In the genomic region with DNA sequence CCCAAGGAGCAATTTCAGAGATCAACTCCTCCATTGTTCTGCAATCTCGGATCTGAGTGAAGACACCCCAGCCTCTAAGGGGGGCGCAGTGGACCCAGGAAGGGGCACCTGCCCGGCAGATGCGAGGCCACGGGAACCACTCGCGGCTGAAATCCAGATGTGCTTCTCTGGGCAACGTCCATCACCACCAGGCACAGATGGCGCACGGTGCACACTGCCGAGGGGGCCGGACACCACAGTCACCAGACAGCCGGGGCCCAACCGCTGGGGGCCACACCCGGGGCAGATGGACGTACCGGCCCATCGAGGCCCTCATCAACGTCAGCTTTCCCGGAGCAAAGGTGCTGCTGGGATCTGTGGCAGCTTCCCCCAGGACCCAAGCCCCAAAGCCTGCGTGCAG, we compare ENCODE assay signal across 27 cellular contexts. TPM values are rescaled to one million over a fixed set of nuclear protein-coding genes. Genes with fewer than 3 reads are reported as not detected.
DNase-seq lines count a peak whose midpoint lies in the region; ATAC-seq, FAIRE-seq and TF ChIP-seq lines count a peak whose summit lies in the region.
"Had no signal": no experiment of that assay in that cellular context is flagged by ENCODE, and none has a peak within 500 bp of the region (broad histone marks: within the 10 kb centered on the region; RNA-seq: fewer than 3 reads in every experiment).

No MANE protein-coding gene starts in this region.

- peaks cover 0 to 57% (median 0%) of the 10 kb centered on the region in 11 experiments; a peak in 7 of 22 replicates for H4K20me1 ChIP-seq in BLaER1 treated with 17β-estradiol and CSF1 and Interleukin-3, amounts not matched to agents 10 nM and 100 nM
- H4K20me1 ChIP-seq in H1 (replicated peaks in 1 of 2; ENCODE audit: control insufficient read depth in 1 of 2, insufficient read depth in 2 of 2, low read length in 2 of 2): peaks cover 0 to 1% of the 10 kb centered on the region in 2 experiments

- no peak overlapping the region; a peak in 1 of 20 replicates for H3K4me3 ChIP-seq in BLaER1 treated with 17β-estradiol and CSF1 and Interleukin-3, amounts not matched to agents 10 nM and 100 nM
- no peak overlapping the region for H3K4me3 ChIP-seq in H1 (ENCODE audit: extremely low read depth in 1 of 4, insufficient read depth in 2 of 4, low read depth in 3 of 4, low read length in 4 of 4)
- H3K4me3 ChIP-seq: GM12878 had no signal

- no peaks in the 10 kb centered on the region for H3K36me3 ChIP-seq in BLaER1 treated with 17β-estradiol and CSF1 and Interleukin-3, amounts not matched to agents 10 nM and 100 nM
- H3K36me3 ChIP-seq in H1 (ENCODE audit: control insufficient read depth in 2 of 4, insufficient read depth in 4 of 4, low read length in 3 of 4): no peaks in the 10 kb centered on the region
- H3K36me3 ChIP-seq: BE2C had no signal

- no peak overlapping the region for H2BK20ac ChIP-seq in H1 (ENCODE audit: low read length)

- TF ChIP-seq RAD21 in H1 (IDR thresholded peaks at IDR 0.05 in 1 of 2, conservative IDR thresholded peaks at IDR 0.05 in 1 of 2; ENCODE audit: low read depth in 2 of 2, low read length in 2 of 2): no peak

- no peak overlapping the region for H3K14ac ChIP-seq in H1 (ENCODE audit: insufficient read length)

- H3K23ac ChIP-seq in H1 (ENCODE audit: insufficient read length): no peak overlapping the region

- no peak overlapping the region for H3K18ac ChIP-seq in H1 (ENCODE audit: extremely low read depth, low read length)

- H3K4me2 ChIP-seq in BLaER1 treated with 17β-estradiol and CSF1 and Interleukin-3, amounts not matched to agents 10 nM and 100 nM: peak overlapping the region in 9 of 11 experiments; percentile 37 to 91 (median 84); a peak in 18 of 22 replicates
- no peak overlapping the region for H3K4me2 ChIP-seq in H1 (ENCODE audit: insufficient read depth in 1 of 2, low read depth in 2 of 2, low read length in 2 of 2)

- POLR2A ChIA-PET in H1 (lab: Charles Lee; ENCODE audit: partially characterized antibody): no interaction called here

- TF ChIP-seq EP300 in H1 (IDR thresholded peaks at IDR 0.05; ENCODE audit: borderline replicate concordance in 1 of 2, low read depth in 2 of 2, low read length in 2 of 2): no peak

- no peak overlapping the region; the same call in 1 of the 2 replicates for H2BK5ac ChIP-seq in H1 (ENCODE audit: low read depth, low read length)

- peaks cover 6% of the 10 kb centered on the region; the same call in 1 of the 2 replicates for H3K23me2 ChIP-seq in H1 (ENCODE audit: low read depth, low read length)

- H3K79me1 ChIP-seq in H1 (ENCODE audit: low read depth, low read length): no peaks in the 10 kb centered on the region

- WGBS in H1 (ENCODE audit: extremely low coverage in 1 of 2, insufficient coverage in 1 of 2, insufficient read length in 1 of 2, insufficient replicate concordance in 2 of 2, low coverage in 1 of 2, low lambda C conversion rate in 2 of 2, missing lambda C conversion rate in 1 of 2), 2 experiments: 92% methylated on average over 19 of the region's 21 CpGs; no CpG with 5 or more reads in 1 of the 2 experiments

- H4K8ac ChIP-seq in H1 (ENCODE audit: extremely low read depth, insufficient read depth, low read length): no peak overlapping the region; the same call in 1 of the 2 replicates

- peak overlapping the region in 4 of 11 experiments; percentile 10 to 52 (median 19); a peak in 4 of 22 replicates for H3K9ac ChIP-seq in BLaER1 treated with 17β-estradiol and CSF1 and Interleukin-3, amounts not matched to agents 10 nM and 100 nM
- H3K9ac ChIP-seq in H1 (replicated peaks in 1 of 4; ENCODE audit: extremely low read depth in 1 of 4, low read depth in 3 of 4, low read length in 3 of 4): no peak overlapping the region

- H4K91ac ChIP-seq in H1 (replicated peaks; ENCODE audit: insufficient read length, low read length): peak overlapping the region; percentile 73

- H2BK120ac ChIP-seq in H1 (replicated peaks; ENCODE audit: low read depth, low read length): no peak overlapping the region

- no peak for DNase-seq in H1 (ENCODE audit: low read depth in 1 of 2, low spot score in 2 of 2)
- no peak for DNase-seq in NCI-H82 treated with DMSO at 0.1 percent for 48 hours (lab: John Stamatoyannopoulos, UW; ENCODE audit: unreplicated experiment)
- no peak for DNase-seq in NCI-H146 treated with DMSO at 0.1 percent for 48 hours (lab: John Stamatoyannopoulos, UW; ENCODE audit: unreplicated experiment)
- DNase-seq: 8988T; ACHN; BE2C; C1 segment of cervical spinal cord; CD4-positive, alpha-beta memory T cell; CD4-positive, CD25-positive, alpha-beta regulatory T cell; CD8-positive, alpha-beta memory T cell; COR-L47; DMS 273 treated with DMSO at 0.1 percent for 48 hours; DMS153; DMS53; DMS79; DND-41; GDM1 had no signal

- peaks cover 15 to 52% (median 45%) of the 10 kb centered on the region in 10 experiments for H3K4me1 ChIP-seq in BLaER1 treated with 17β-estradiol and CSF1 and Interleukin-3, amounts not matched to agents 10 nM and 100 nM
- H3K4me1 ChIP-seq in H1 (replicated peaks in 1 of 4; ENCODE audit: control insufficient read depth in 3 of 4, insufficient read depth in 4 of 4, low read length in 3 of 4): peaks cover 0 to 6% (median 0%) of the 10 kb centered on the region in 4 experiments; a peak in 3 of 7 replicates
- H3K4me1 ChIP-seq: BE2C had no signal

- TF ChIP-seq POLR2A in H1 (IDR thresholded peaks at IDR 0.05; ENCODE audit: control extremely low read depth in 1 of 2, low read depth in 2 of 2, low read length in 2 of 2): no peak

- no peak for TF ChIP-seq CTCF in H1 (IDR thresholded peaks at IDR 0.05; ENCODE audit: control extremely low read depth in 1 of 3, insufficient read depth in 1 of 3, low read depth in 1 of 3, low read length in 3 of 3)

- H4K5ac ChIP-seq in H1 (ENCODE audit: insufficient read length, low read depth, low read length): no peak overlapping the region

- no peak for ATAC-seq in GM21529 (IDR thresholded peaks at IDR 0.05; ENCODE audit: unreplicated experiment)
- ATAC-seq: GM12878 had no signal

- no peak overlapping the region for H2AFZ ChIP-seq in H1 (ENCODE audit: low read length)

- H2BK12ac ChIP-seq in H1 (ENCODE audit: low read depth, low read length): no peak overlapping the region

- H3K56ac ChIP-seq in H1 (replicated peaks; ENCODE audit: insufficient read length, low read depth, low read length): no peak overlapping the region

- peaks cover 0 to 23% (median 0%) of the 10 kb centered on the region in 11 experiments; a peak in 4 of 22 replicates for H3K27me3 ChIP-seq in BLaER1 treated with 17β-estradiol and CSF1 and Interleukin-3, amounts not matched to agents 10 nM and 100 nM
- no peaks in the 10 kb centered on the region for H3K27me3 ChIP-seq in H1 (replicated peaks in 1 of 4; ENCODE audit: control insufficient read depth in 3 of 4, extremely low read depth in 1 of 4, insufficient read depth in 3 of 4, low read length in 3 of 4)
- H3K27me3 ChIP-seq: BE2C had no signal

- no peaks in the 10 kb centered on the region for H3K79me2 ChIP-seq in H1 (ENCODE audit: control insufficient read depth in 1 of 2, insufficient read depth in 2 of 2, low read length in 2 of 2)

- H2BK15ac ChIP-seq in H1 (ENCODE audit: low read length): no peak overlapping the region

- CTCF ChIA-PET in H1 (lab: Charles Lee; ENCODE audit: partially characterized antibody): interaction anchor here (0.8 to 1.4 kb wide), 2 partner anchors 10 to 166 kb away, joined by 3 to 4 read pairs; no protein-coding TSS in a partner anchor

- H2AK5ac ChIP-seq in H1 (ENCODE audit: low read depth, low read length): no peak overlapping the region

- H3K9me3 ChIP-seq in BLaER1 treated with 17β-estradiol and CSF1 and Interleukin-3, amounts not matched to agents 10 nM and 100 nM (replicated peaks in 1 of 11): peaks cover 0 to 7% (median 0%) of the 10 kb centered on the region in 11 experiments; a peak in 1 of 22 replicates
- peaks cover 0 to 6% of the 10 kb centered on the region in 2 experiments; a peak in 1 of 4 replicates for H3K9me3 ChIP-seq in H1 (ENCODE audit: insufficient read depth in 2 of 2, low read depth in 1 of 2, low read length in 1 of 2)
- H3K9me3 ChIP-seq: BE2C had no signal

- no peak for FAIRE-seq in H1 (lab: Jason Lieb, UNC)
- FAIRE-seq: A204.1, GM12878, GM12892, GM18507 had no signal

- no peak overlapping the region for H3K4ac ChIP-seq in H1 (replicated peaks; ENCODE audit: insufficient read length, low read depth, low read length)

- no peak overlapping the region; a peak in 1 of 22 replicates for H3K27ac ChIP-seq in BLaER1 treated with 17β-estradiol and CSF1 and Interleukin-3, amounts not matched to agents 10 nM and 100 nM
- H3K27ac ChIP-seq in H1 (ENCODE audit: low read depth, low read length): no peak overlapping the region

TF ChIP-seq in H1, 55 proteins besides CTCF, POLR2A, EP300 and RAD21:
- no peak for TF ChIP-seq NRF1 (IDR thresholded peaks at IDR 0.05; ENCODE audit: low read depth, low read length)
TF ChIP-seq in H1: peak in this region for 0.

RNA-seq across cellular contexts. Expression of a gene that starts 16.9 kb away (rescaled TPM):
- total RNA-seq in H1 (2021; fragmentation: NEBNext Ultra II Directional; extraction: Animal tissue kit (Norgen Biotek cat#: 25700)): 0.08 and 0.17 TPM in 2 replicates
- polyA plus RNA-seq in H1 (2011; rRNA removed): 0.21 and 0.24 TPM in 2 replicates
- polyA plus RNA-seq in H1 (2011; cell fraction: cytosol; rRNA removed): 0.18 TPM
- polyA plus RNA-seq in H1 (2011; cell fraction: nucleus; rRNA removed): 0.19 TPM
- polyA plus RNA-seq in H1 (2012, experiment 1 of 2): 0.14 to 0.27 TPM (median 0.23 TPM) in 4 replicates
- polyA plus RNA-seq in H1 (2012, experiment 2 of 2): 0.13 TPM
- polyA plus RNA-seq in H1 (2013, experiment 1 of 2): 0.06 TPM
- polyA plus RNA-seq in H1 (2013, experiment 2 of 2): 0.09 TPM
- polyA minus RNA-seq in H1 (2011; rRNA and poly(A)+ RNA removed): 0.07 and 0.09 TPM in 2 replicates
- 0.59 TPM for polyA minus RNA-seq in H1 (2011; cell fraction: cytosol; rRNA and poly(A)+ RNA removed)
- polyA minus RNA-seq in H1 (2011; cell fraction: nucleus; rRNA and poly(A)+ RNA removed): 0.30 TPM
- total RNA-seq: CD4-positive, alpha-beta memory T cell; CD4-positive, CD25-positive, alpha-beta regulatory T cell; CD8-positive, alpha-beta memory T cell; Daoy; G401; GM12878 had no signal
- polyA plus RNA-seq: AG04450; CD14-positive monocyte; CD4-positive, alpha-beta memory T cell; CD4-positive, CD25-positive, alpha-beta regulatory T cell; CD8-positive, alpha-beta memory T cell; GM12878 had no signal

Comparison
In these comparisons a context has a peak if more than half of its experiments do, and no peak if none do; other contexts are left out.
1. H3K4me2 ChIP-seq: peak in BLaER1 treated with 17β-estradiol and CSF1 and Interleukin-3, amounts not matched to agents 10 nM and 100 nM (9 of 11); none in H1 (0 of 2).